36 cellular contexts compared by ENCODE assay signal in genomic region chr13:102187313-102187712, GRCh38.
DNase-seq lines count a peak whose midpoint lies in the region; ATAC-seq, FAIRE-seq and TF ChIP-seq lines count a peak whose summit lies in the region.
"Had no signal": no experiment of that assay in that cellular context is flagged by ENCODE, and none has a peak within 500 bp of the region (broad histone marks: within the 10 kb centered on the region; RNA-seq: fewer than 3 reads in every experiment).

No MANE protein-coding gene starts in this region.

- TF ChIP-seq RAD21 in liver (IDR thresholded peaks at IDR 0.05) (peak in 1 of 2 donors; percentile 58), HepG2 (CRISPR knock-in tag; IDR thresholded peaks at IDR 0.05) (no peak)

- TF ChIP-seq POLR2A in HepG2 (IDR thresholded peaks at IDR 0.05; ENCODE audit: insufficient read depth in 1 of 2, low read depth in 2 of 2, low read length in 2 of 2) (no peak), right lobe of liver (IDR thresholded peaks at IDR 0.05) (peak; percentile 41), adrenal gland (IDR thresholded peaks at IDR 0.05) (no peak)

- H3K4me2 ChIP-seq in HepG2 (ENCODE audit: low read depth, low read length) = no peak overlapping the region
- H3K4me2 ChIP-seq: A549; BLaER1; BLaER1 treated with 17β-estradiol and CSF1 and Interleukin-3, amounts not matched to agents 10 nM and 100 nM had no signal

- H3K27me3 ChIP-seq in liver (ENCODE audit: control insufficient read depth in 4 of 4, insufficient read depth in 4 of 4, low read length in 3 of 4) (no peaks in the 10 kb centered on the region), HepG2 (ENCODE audit: control insufficient read depth in 1 of 2, insufficient read depth in 2 of 2, low read length in 2 of 2) (no peaks in the 10 kb centered on the region), right lobe of liver (no peaks in the 10 kb centered on the region), adrenal gland (no peaks in the 10 kb centered on the region)
- H3K27me3 ChIP-seq: BE2C; BLaER1; BLaER1 treated with 17β-estradiol and CSF1 and Interleukin-3, amounts not matched to agents 10 nM and 100 nM had no signal

- H3K4me1 ChIP-seq in liver (ENCODE audit: control insufficient read depth in 4 of 4, insufficient read depth in 4 of 4, low read length in 3 of 4) = peaks cover 8 to 58% (median 46%) of the 10 kb centered on the region in 4 donors
- H3K4me1 ChIP-seq in HepG2 (ENCODE audit: insufficient read depth, low read length) = no peaks in the 10 kb centered on the region
- H3K4me1 ChIP-seq in right lobe of liver = peaks cover 0 to 61% (median 21%) of the 10 kb centered on the region in 4 donors
- H3K4me1 ChIP-seq in adrenal gland (replicated peaks in 1 of 2) = no peaks in the 10 kb centered on the region
- H3K4me1 ChIP-seq: A549, BLaER1, Caco-2 had no signal

- TF ChIP-seq EP300 in HepG2 (IDR thresholded peaks at IDR 0.05; ENCODE audit: low read depth in 2 of 2, low read length in 2 of 2) (no peak), HepG2 (CRISPR knock-in tag; IDR thresholded peaks at IDR 0.05; ENCODE audit: borderline replicate concordance) (no peak)

- CTCF ChIA-PET in HepG2 (lab: Yijun Ruan, JAX; ENCODE audit: low intra/inter-chr PET ratio, low total read pairs) = no interaction called here
- CTCF ChIA-PET in WTC11 (lab: Charles Lee) = no interaction called here

- H3K27ac Mint-ChIP-seq in WTC11 = no peak overlapping the region
- H3K27ac Mint-ChIP-seq: B cell; CD14-positive monocyte; CD4-positive, alpha-beta memory T cell; CD4-positive, alpha-beta T cell; CD4-positive, CD25-positive, alpha-beta regulatory T cell; CD8-positive, alpha-beta memory T cell; CD8-positive, alpha-beta T cell had no signal

- ATAC-seq in HepG2 = no peak
- ATAC-seq in left lobe of liver = peak; percentile 39
- peak; percentile 26 to 50 (median 36) for ATAC-seq in right lobe of liver
- no peak for ATAC-seq in WTC11
- no peak for ATAC-seq in HG03378 (IDR thresholded peaks at IDR 0.05; ENCODE audit: unreplicated experiment)
- ATAC-seq: A549; CD8-positive, alpha-beta T cell had no signal

- H3K9me3 ChIP-seq in liver (ENCODE audit: control insufficient read depth in 4 of 4, low read length in 3 of 4) (peaks cover 0 to 9% (median under 1%) of the 10 kb centered on the region in 4 donors), HepG2 (ENCODE audit: low read length) (no peaks in the 10 kb centered on the region), right lobe of liver (no peaks in the 10 kb centered on the region), adrenal gland (replicated peaks in 1 of 3) (no peaks in the 10 kb centered on the region)
- H3K9me3 ChIP-seq: A549; BE2C; BLaER1; BLaER1 treated with 17β-estradiol and CSF1 and Interleukin-3, amounts not matched to agents 10 nM and 100 nM; Caco-2 had no signal

- in situ Hi-C loops in HepG2 (cut with HindIII; ENCODE audit: extremely low pct_ligation_motif_present, low pct_unique_long_range_greater_than_20kb) = no loop called here

- no peaks in the 10 kb centered on the region for H4K20me1 ChIP-seq in HepG2 (ENCODE audit: insufficient read depth, low read length)
- H4K20me1 ChIP-seq: BLaER1; BLaER1 treated with 17β-estradiol and CSF1 and Interleukin-3, amounts not matched to agents 10 nM and 100 nM had no signal

- H2AFZ ChIP-seq in HepG2 (ENCODE audit: low read length) = no peak overlapping the region

- TF ChIP-seq CTCF in liver (IDR thresholded peaks at IDR 0.05; ENCODE audit: low read depth, low read length, missing input control) = no peak
- TF ChIP-seq CTCF in HepG2 (CRISPR knock-in tag; IDR thresholded peaks at IDR 0.05) = no peak
- no peak for TF ChIP-seq CTCF in right lobe of liver (IDR thresholded peaks at IDR 0.05)
- TF ChIP-seq CTCF in adrenal gland (IDR thresholded peaks at IDR 0.05) = no peak
- TF ChIP-seq CTCF in WTC11 (IDR thresholded peaks at IDR 0.05) = no peak

- no peak overlapping the region for H3K9ac ChIP-seq in liver (ENCODE audit: low read depth in 1 of 2, low read length in 2 of 2)
- H3K9ac ChIP-seq in HepG2 (ENCODE audit: insufficient read depth, low read depth, low read length) = no peak overlapping the region
- H3K9ac ChIP-seq: BLaER1; BLaER1 treated with 17β-estradiol and CSF1 and Interleukin-3, amounts not matched to agents 10 nM and 100 nM had no signal

- no peaks in the 10 kb centered on the region for H3K36me3 Mint-ChIP-seq in WTC11
- H3K36me3 Mint-ChIP-seq: CD14-positive monocyte; CD4-positive, alpha-beta memory T cell; CD4-positive, CD25-positive, alpha-beta regulatory T cell; CD8-positive, alpha-beta memory T cell; CD8-positive, alpha-beta T cell had no signal

- H3K4me1 Mint-ChIP-seq in WTC11 = no peaks in the 10 kb centered on the region
- H3K4me1 Mint-ChIP-seq: B cell, CD14-positive monocyte had no signal

- H3K9me3 Mint-ChIP-seq in WTC11 = peaks cover 13% of the 10 kb centered on the region
- H3K9me3 Mint-ChIP-seq: CD4-positive, alpha-beta T cell; CD8-positive, alpha-beta memory T cell; CD8-positive, alpha-beta T cell had no signal

- 52% methylated on average over 4 of the region's 4 CpGs for WGBS in liver
- 4% methylated on average over 4 of the region's 4 CpGs for WGBS in HepG2 (ENCODE audit: low lambda C conversion rate)
- 21% methylated on average over 4 of the region's 4 CpGs for WGBS in right lobe of liver (ENCODE audit: insufficient coverage, low coverage, low lambda C conversion rate, missing lambda C conversion rate)
- 54 to 72% (median 61%) methylated on average over 4 of the region's 4 CpGs for WGBS in adrenal gland, 4 donors

- no TSS peak for BruUV-seq in HepG2 (replicated peaks; lab: Mats Ljungman, UMichigan)

- H3K27ac ChIP-seq in liver (ENCODE audit: low read depth in 1 of 2, low read length in 2 of 2) (peak overlapping the region; percentile 36 to 73), HepG2 (ENCODE audit: extremely low read length, insufficient read depth, low read length) (no peak overlapping the region), right lobe of liver (peak overlapping the region in 1 of 3 donors; percentile 38), adrenal gland (no peak overlapping the region)
- H3K27ac ChIP-seq: 22Rv1; A549; BLaER1; BLaER1 treated with 17β-estradiol and CSF1 and Interleukin-3, amounts not matched to agents 10 nM and 100 nM; C4-2B had no signal

- no peaks in the 10 kb centered on the region for H3K79me2 ChIP-seq in HepG2 (ENCODE audit: insufficient read depth, low read length)

- no peaks in the 10 kb centered on the region for H3K27me3 Mint-ChIP-seq in WTC11 (ENCODE audit: low read depth)
- H3K27me3 Mint-ChIP-seq: B cell; CD4-positive, alpha-beta memory T cell; CD4-positive, CD25-positive, alpha-beta regulatory T cell had no signal

- DNase-seq in HepG2 (ENCODE audit: low spot score) = no peak
- DNase-seq in SK-N-DZ (ENCODE audit: low spot score) = peak; percentile 64
- DNase-seq in left lobe of liver (ENCODE audit: low spot score) = no peak
- no peak for DNase-seq in right lobe of liver
- no peak for DNase-seq in adrenal gland
- DNase-seq in WTC11 (ENCODE audit: low spot score) = no peak
- DNase-seq: 8988T; ACHN; AML-193; BE2C; C1 segment of cervical spinal cord; Caco-2; Calu3; CD4-positive, alpha-beta memory T cell; CD4-positive, alpha-beta T cell; CD4-positive, CD25-positive, alpha-beta regulatory T cell; CD8-positive, alpha-beta memory T cell; CD8-positive, alpha-beta T cell; COR-L47; DMS 273 treated with DMSO at 0.1 percent for 48 hours; DMS153; DMS53; DMS79; DMS79 treated with DMSO at 0.1 percent for 48 hours; DND-41; EL had no signal

- POLR2A ChIA-PET in HepG2 (lab: Yijun Ruan, JAX) (no interaction called here), WTC11 (lab: Charles Lee) (no interaction called here)

- no peak overlapping the region for H3K4me3 Mint-ChIP-seq in WTC11
- H3K4me3 Mint-ChIP-seq: B cell; CD14-positive monocyte; CD4-positive, alpha-beta memory T cell; CD4-positive, alpha-beta T cell; CD4-positive, CD25-positive, alpha-beta regulatory T cell; CD8-positive, alpha-beta memory T cell; CD8-positive, alpha-beta T cell had no signal

- H3K36me3 ChIP-seq in liver (ENCODE audit: control insufficient read depth in 4 of 4, insufficient read depth in 3 of 4, low read depth in 1 of 4, low read length in 3 of 4) (no peaks in the 10 kb centered on the region), HepG2 (replicated peaks in 1 of 2; ENCODE audit: control insufficient read depth in 1 of 2, insufficient read depth in 2 of 2, low read length in 2 of 2) (no peaks in the 10 kb centered on the region), right lobe of liver (no peaks in the 10 kb centered on the region), adrenal gland (replicated peaks in 1 of 2) (no peaks in the 10 kb centered on the region)
- H3K36me3 ChIP-seq: BE2C; BLaER1; BLaER1 treated with 17β-estradiol and CSF1 and Interleukin-3, amounts not matched to agents 10 nM and 100 nM had no signal

- intact Hi-C loops in HepG2 (cut with micrococcal nuclease; ENCODE audit: unreplicated experiment) (no loop called here), right lobe of liver (cut with DNase I) (no loop called here), adrenal gland (cut with DNase I) (no loop called here)

- no peak overlapping the region for H3K4me3 ChIP-seq in liver (ENCODE audit: low read depth in 1 of 3, low read length in 3 of 3)
- H3K4me3 ChIP-seq in HepG2 (replicated peaks in 1 of 3; ENCODE audit: insufficient read depth in 1 of 3, low read depth in 2 of 3, low read length in 3 of 3) = no peak overlapping the region
- H3K4me3 ChIP-seq in right lobe of liver = no peak overlapping the region
- H3K4me3 ChIP-seq in adrenal gland = no peak overlapping the region
- H3K4me3 ChIP-seq: A549; BLaER1; BLaER1 treated with 17β-estradiol and CSF1 and Interleukin-3, amounts not matched to agents 10 nM and 100 nM had no signal

- no peak for FAIRE-seq in HepG2 (lab: Jason Lieb, UNC)
- FAIRE-seq: A204.1, A549 had no signal

TF ChIP-seq in liver, 16 proteins besides CTCF, POLR2A, EP300 and RAD21 (continues in another document):
- peak; percentile 12 for TF ChIP-seq JUND (IDR thresholded peaks at IDR 0.05)

TF ChIP-seq in HepG2, 621 proteins besides CTCF, POLR2A, EP300 and RAD21 (continues in another document):
- TF ChIP-seq ZNF703 (CRISPR knock-in tag; IDR thresholded peaks at IDR 0.05; ENCODE audit: borderline replicate concordance) = no peak
- no peak for TF ChIP-seq SOX13 (IDR thresholded peaks at IDR 0.05)
- no peak for TF ChIP-seq SOX13 (CRISPR knock-in tag; conservative IDR thresholded peaks at IDR 0.05 in 1 of 2, IDR thresholded peaks at IDR 0.05 in 1 of 2)
- TF ChIP-seq POLR2AphosphoS2 (IDR thresholded peaks at IDR 0.05; ENCODE audit: low read depth, low read length) = no peak
- no peak for TF ChIP-seq NRL (CRISPR knock-in tag; IDR thresholded peaks at IDR 0.05; ENCODE audit: borderline replicate concordance)
- TF ChIP-seq ZFY (CRISPR knock-in tag; IDR thresholded peaks at IDR 0.05) = no peak

TF ChIP-seq in WTC11, 78 proteins besides CTCF, POLR2A, EP300 and RAD21:
- no peak for TF ChIP-seq ZNF317 (CRISPR knock-in tag; IDR thresholded peaks at IDR 0.05; ENCODE audit: borderline replicate concordance, low read depth)
- TF ChIP-seq SP1 (CRISPR knock-in tag; conservative IDR thresholded peaks at IDR 0.05) = no peak
TF ChIP-seq in WTC11: peak in this region for 0.

Comparison
In these comparisons a context has a peak if more than half of its experiments do, and no peak if none do; other contexts are left out.
1. H3K27ac ChIP-seq: peak in liver (2 of 2); none in HepG2 (single experiment) and adrenal gland (0 of 5).
2. ATAC-seq: peak in left lobe of liver (single experiment) and right lobe of liver (4 of 4); none in HepG2 (single experiment), WTC11 (single experiment) and HG03378 (single experiment).